ENCODE assay signal across 7 cellular contexts in the genomic region with DNA sequence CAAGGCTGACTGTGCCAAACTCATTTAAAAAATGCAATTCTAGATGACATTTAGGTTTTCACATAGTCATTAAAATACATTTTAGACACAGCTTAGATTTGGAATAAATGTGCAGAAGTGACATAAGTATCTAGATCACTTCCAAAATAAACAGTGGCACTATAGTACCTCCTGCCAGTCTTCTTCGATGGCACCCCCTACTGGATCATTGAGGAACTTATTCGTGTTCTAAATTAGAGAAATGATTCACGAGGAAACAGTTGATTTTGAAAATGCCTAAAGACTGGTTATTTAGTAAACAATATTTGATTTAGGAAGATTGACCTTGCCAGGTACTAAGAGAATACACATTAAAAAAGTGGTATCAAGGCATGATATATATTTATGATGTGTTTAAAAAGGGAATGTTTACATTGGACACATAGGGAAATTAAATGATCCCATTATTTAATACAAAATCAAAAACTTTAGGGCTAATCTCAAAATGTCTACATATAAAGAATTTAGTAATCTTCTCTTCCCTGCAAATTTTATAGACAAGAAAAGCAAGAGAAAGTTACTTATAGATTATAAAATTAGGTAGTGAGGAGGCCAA.
DNase-seq lines count a peak whose midpoint lies in the region; ATAC-seq, FAIRE-seq and TF ChIP-seq lines count a peak whose summit lies in the region.

No MANE protein-coding gene starts in this region.

- H2BK20ac ChIP-seq in IMR-90 (ENCODE audit: low read depth, low read length) = no peak overlapping the region

- H3K27me3 ChIP-seq in IMR-90 (ENCODE audit: control insufficient read depth, insufficient read depth, low read length) (no peaks in the 10 kb centered on the region), endothelial cell of umbilical vein (ENCODE audit: control insufficient read depth in 2 of 2, insufficient read depth in 2 of 2, low read length in 2 of 2) (no peaks in the 10 kb centered on the region)

- H3K36me3 ChIP-seq in IMR-90 (ENCODE audit: control insufficient read depth, insufficient read depth, low read length) (no peaks in the 10 kb centered on the region), endothelial cell of umbilical vein (ENCODE audit: control insufficient read depth in 2 of 2, extremely low read depth in 1 of 2, insufficient read depth in 2 of 2, low read length in 2 of 2) (no peaks in the 10 kb centered on the region)

- dilution Hi-C loops in IMR-90 (cut with HindIII; ENCODE audit: low sequenced_read_pairs, unreplicated experiment) = no loop called here
- dilution Hi-C loops in endothelial cell of umbilical vein (cut with MboI; ENCODE audit: extremely low pct_ligation_motif_present, low sequenced_read_pairs) = no loop called here

- TF ChIP-seq CTCF in IMR-90 (conservative IDR thresholded peaks at IDR 0.05; ENCODE audit: low read depth, low read length) = peak; percentile 77
- TF ChIP-seq CTCF in endothelial cell of umbilical vein (IDR thresholded peaks at IDR 0.05; ENCODE audit: extremely low read depth in 1 of 2, insufficient read depth in 1 of 2, low read depth in 1 of 2, low read length in 2 of 2) = peak; percentile 17 to 55
- TF ChIP-seq CTCF in nephron (IDR thresholded peaks at IDR 0.05; ENCODE audit: unreplicated experiment in 3 of 3) = peak; percentile 69 to 78 (median 71)

- no peak overlapping the region for H2AFZ ChIP-seq in IMR-90 (replicated peaks; ENCODE audit: low read length, poor library complexity)
- no peak overlapping the region for H2AFZ ChIP-seq in endothelial cell of umbilical vein (ENCODE audit: low read depth, low read length)

- intact Hi-C loops in IMR-90 (cut with micrococcal nuclease) = loop anchor here (1.0 to 5.0 kb wide), 5 partner anchors 85 to 907 kb away; no protein-coding TSS in a partner anchor
- intact Hi-C loops in endothelial cell of umbilical vein (cut with micrococcal nuclease) = loop anchor here (1.0 kb wide), 3 partner anchors 85 to 673 kb away; no protein-coding TSS in a partner anchor

- peak; percentile 71 for FAIRE-seq in endothelial cell of umbilical vein (lab: Jason Lieb, UNC)

- no TSS peak for BruUV-seq in IMR-90 (replicated peaks; lab: Mats Ljungman, UMichigan)
- no TSS peak for BruUV-seq in endothelial cell of umbilical vein (replicated peaks; lab: Mats Ljungman, UMichigan)

- no peak overlapping the region for H4K5ac ChIP-seq in IMR-90 (ENCODE audit: low read depth, low read length)

- H3K27ac Mint-ChIP-seq in nephron = no peak overlapping the region

- WGBS in IMR-90 (ENCODE audit: extremely low coverage in 2 of 2, insufficient read length in 1 of 2), 2 experiments = no CpG with 5 or more reads among the region's 3 CpGs

- H3K27ac ChIP-seq in IMR-90 (ENCODE audit: insufficient read depth, low read length) (no peak overlapping the region), endothelial cell of umbilical vein (ENCODE audit: insufficient read depth, low read depth, low read length) (no peak overlapping the region)

- H2BK15ac ChIP-seq in IMR-90 (ENCODE audit: low read depth, low read length) = no peak overlapping the region

- no peaks in the 10 kb centered on the region for H3K4me1 Mint-ChIP-seq in nephron

- DNase-seq in GDM1 (lab: John Stamatoyannopoulos, UW) = peak; percentile 25
- peak; percentile 66 for DNase-seq in IMR-90
- peak; percentile 57 for DNase-seq in RPMI8226
- peak; percentile 55 for DNase-seq in endothelial cell of umbilical vein (ENCODE audit: low read depth, low spot score)

- H4K8ac ChIP-seq in IMR-90 (ENCODE audit: low read depth in 2 of 2, low read length in 2 of 2) = no peak overlapping the region

- H3K4me1 ChIP-seq in IMR-90 (ENCODE audit: control insufficient read depth, insufficient read depth, low read length) (no peaks in the 10 kb centered on the region), endothelial cell of umbilical vein (ENCODE audit: control insufficient read depth, extremely low read depth, insufficient read depth, low read length) (no peaks in the 10 kb centered on the region)

- H3K9ac ChIP-seq in IMR-90 (ENCODE audit: low read depth, low read length) = no peak overlapping the region
- no peak overlapping the region for H3K9ac ChIP-seq in endothelial cell of umbilical vein (replicated peaks; ENCODE audit: extremely low read depth, insufficient read depth, low read length)

- no peaks in the 10 kb centered on the region for H3K9me1 ChIP-seq in IMR-90 (ENCODE audit: insufficient read depth, low read length)
- no peaks in the 10 kb centered on the region for H3K9me1 ChIP-seq in endothelial cell of umbilical vein (replicated peaks; ENCODE audit: control insufficient read depth, extremely low read depth, insufficient read depth, low read length)

- no peak overlapping the region for H4K91ac ChIP-seq in IMR-90 (ENCODE audit: insufficient read depth, low read depth, low read length)

- TF ChIP-seq POLR2A in IMR-90 (IDR thresholded peaks at IDR 0.05; ENCODE audit: low read depth, low read length) = no peak
- TF ChIP-seq POLR2A in endothelial cell of umbilical vein (IDR thresholded peaks at IDR 0.05; ENCODE audit: low read depth, low read length) = no peak

- H3K27me3 Mint-ChIP-seq in nephron (ENCODE audit: low read depth) = no peaks in the 10 kb centered on the region

- no peak overlapping the region for H3K18ac ChIP-seq in IMR-90 (ENCODE audit: low read depth, low read length)

- no peak overlapping the region for H2AK9ac ChIP-seq in IMR-90 (replicated peaks; ENCODE audit: low read depth, low read length, poor library complexity)

- H3K4me2 ChIP-seq in IMR-90 (ENCODE audit: low read depth, low read length) = no peak overlapping the region
- H3K4me2 ChIP-seq in endothelial cell of umbilical vein (ENCODE audit: insufficient read depth, low read length) = no peak overlapping the region

- POLR2A ChIA-PET in IMR-90 (lab: Charles Lee; ENCODE audit: unreplicated experiment) (no interaction called here), endothelial cell of umbilical vein (lab: Charles Lee) (no interaction called here)

- no peaks in the 10 kb centered on the region for H3K79me1 ChIP-seq in IMR-90 (ENCODE audit: low read depth in 1 of 2, low read length in 2 of 2)

- H4K20me1 ChIP-seq in IMR-90 (ENCODE audit: insufficient read depth, low read length) = no peaks in the 10 kb centered on the region
- H4K20me1 ChIP-seq in endothelial cell of umbilical vein (replicated peaks; ENCODE audit: control insufficient read depth, extremely low read depth, insufficient read depth, low read length) = no peaks in the 10 kb centered on the region

- TF ChIP-seq RAD21 in IMR-90 (IDR thresholded peaks at IDR 0.05; ENCODE audit: low read length) = peak; percentile 89

- no peak overlapping the region for H3K56ac ChIP-seq in IMR-90 (ENCODE audit: extremely low read depth, insufficient read depth, low read length)

- no peak overlapping the region for H2AK5ac ChIP-seq in IMR-90 (ENCODE audit: low read depth, low read length)

- in situ Hi-C loops in IMR-90 (cut with MboI; ENCODE audit: low sequenced_read_pairs) = no loop called here

- no peaks in the 10 kb centered on the region for H3K36me3 Mint-ChIP-seq in nephron (ENCODE audit: low read depth)

- H3K4me3 ChIP-seq in IMR-90 (ENCODE audit: insufficient read depth, low read depth, low read length) (no peak overlapping the region), endothelial cell of umbilical vein (replicated peaks in 1 of 3; ENCODE audit: insufficient read depth in 1 of 3, low read depth in 1 of 3, low read length in 3 of 3) (no peak overlapping the region)

- H2BK120ac ChIP-seq in IMR-90 (ENCODE audit: low read depth, low read length) = no peak overlapping the region

- H3K9me3 Mint-ChIP-seq in nephron = no peaks in the 10 kb centered on the region

- H3K4ac ChIP-seq in IMR-90 (ENCODE audit: low read depth, low read length) = no peak overlapping the region

- H3K4me3 Mint-ChIP-seq in nephron = no peak overlapping the region

- H3K9me3 ChIP-seq in IMR-90 (ENCODE audit: control insufficient read depth, insufficient read depth, low read length) = no peaks in the 10 kb centered on the region
- H3K9me3 ChIP-seq in endothelial cell of umbilical vein (replicated peaks; ENCODE audit: control insufficient read depth, insufficient read depth, low read length) = no peaks in the 10 kb centered on the region

- H3K79me2 ChIP-seq in endothelial cell of umbilical vein (ENCODE audit: control insufficient read depth, insufficient read depth, low read length) = no peaks in the 10 kb centered on the region

- no peak overlapping the region for H3K23ac ChIP-seq in IMR-90 (ENCODE audit: low read depth, low read length)

- CTCF ChIA-PET in IMR-90 (lab: Yijun Ruan, JAX) (interaction anchor here (0.6 to 1.1 kb wide), 11 partner anchors 8 to 325 kb away, joined by 3 to 6 read pairs (median 3); no protein-coding TSS in a partner anchor), endothelial cell of umbilical vein (lab: Charles Lee) (interaction anchor here (0.8 to 2.5 kb wide), 6 partner anchors 8 to 675 kb away, joined by 3 to 25 read pairs (median 6); no protein-coding TSS in a partner anchor)

- H2BK5ac ChIP-seq in IMR-90 (ENCODE audit: low read depth, low read length, poor library complexity, severe bottlenecking) = no peak overlapping the region

- peak; percentile 86 for ATAC-seq in GM21381 (IDR thresholded peaks at IDR 0.05; ENCODE audit: unreplicated experiment)
- ATAC-seq in IMR-90 (ENCODE audit: low read depth) = peak; percentile 70
- ATAC-seq in HG02938 (IDR thresholded peaks at IDR 0.05; ENCODE audit: unreplicated experiment) = no peak

- no peak overlapping the region for H3K14ac ChIP-seq in IMR-90 (replicated peaks; ENCODE audit: low read depth, low read length)

TF ChIP-seq in IMR-90, 13 proteins besides CTCF, POLR2A, EP300 and RAD21 (continues in another document):
- TF ChIP-seq RCOR1 (IDR thresholded peaks at IDR 0.05; ENCODE audit: insufficient replicate concordance, low read length) (no peak), SMC3 (IDR thresholded peaks at IDR 0.05; ENCODE audit: low read depth, low read length) (peak; percentile 92)

TF ChIP-seq in endothelial cell of umbilical vein, 7 proteins besides CTCF, POLR2A, EP300 and RAD21:
- TF ChIP-seq FOS (IDR thresholded peaks at IDR 0.05; ENCODE audit: borderline replicate concordance, insufficient read depth, low read length) = no peak
- no peak for TF ChIP-seq GATA2 (IDR thresholded peaks at IDR 0.05; ENCODE audit: insufficient read depth, insufficient read length, low read depth, low read length)
- TF ChIP-seq JUN (IDR thresholded peaks at IDR 0.05; ENCODE audit: borderline replicate concordance, insufficient read depth, insufficient read length, low read depth) = no peak
- no peak for TF ChIP-seq EZH2 (IDR thresholded peaks at IDR 0.05; ENCODE audit: borderline replicate concordance, low read depth, low read length, severe bottlenecking)
- TF ChIP-seq, protein P1, sequence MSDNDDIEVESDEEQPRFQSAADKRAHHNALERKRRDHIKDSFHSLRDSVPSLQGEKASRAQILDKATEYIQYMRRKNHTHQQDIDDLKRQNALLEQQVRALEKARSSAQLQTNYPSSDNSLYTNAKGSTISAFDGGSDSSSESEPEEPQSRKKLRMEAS (IDR thresholded peaks at IDR 0.05; ENCODE audit: insufficient read depth, insufficient read length) = no peak
- TF ChIP-seq POLR2AphosphoS5 (IDR thresholded peaks at IDR 0.05; ENCODE audit: insufficient read depth, low read depth, low read length) = no peak
- no peak for TF ChIP-seq MYC (IDR thresholded peaks at IDR 0.05; ENCODE audit: low read depth, low read length)
